11 cellular contexts compared by ENCODE assay signal in genomic region chr17:29682987-29683386, GRCh38.
DNase-seq lines count a peak whose midpoint lies in the region; ATAC-seq and TF ChIP-seq lines count a peak whose summit lies in the region.
"Had no signal": no experiment of that assay in that cellular context is flagged by ENCODE, and none has a peak within 500 bp of the region (broad histone marks: within the 10 kb centered on the region; RNA-seq: fewer than 3 reads in every experiment).

No MANE protein-coding gene starts in this region.

- POLR2A ChIA-PET in A673 (lab: Charles Lee; ENCODE audit: low non-redundant PET), result no interaction called here
- POLR2A ChIA-PET in naive thymus-derived CD4-positive, alpha-beta T cell (lab: Charles Lee), result interaction anchor here (1.3 kb wide), 1 partner anchor 16 kb away, joined by 3 read pairs; no protein-coding TSS in a partner anchor

- H3K36me3 ChIP-seq in A673 (ENCODE audit: insufficient read depth, low read length, poor library complexity, severe bottlenecking) (peaks cover 11% of the 10 kb centered on the region), Karpas-422 (ENCODE audit: insufficient read depth, low read length) (0 out of 2 replicates have a peak, but pooled peaks cover 3% of the 10 kb centered on the region), ectodermal cell (ENCODE audit: control insufficient read depth, insufficient read depth, low read length) (no peaks in the 10 kb centered on the region)
- H3K36me3 ChIP-seq in naive thymus-derived CD4-positive, alpha-beta T cell (ENCODE audit: control insufficient read depth in 2 of 3, insufficient read depth in 3 of 3, low read length in 3 of 3), result peaks cover 0 to 17% (median 9%) of the 10 kb centered on the region in 3 experiments
- H3K36me3 ChIP-seq: ascending aorta had no signal

- H3K27ac ChIP-seq in A673 (ENCODE audit: low read depth, low read length, poor library complexity, severe bottlenecking) (peak overlapping the region; percentile 95), Karpas-422 (ENCODE audit: low read length) (peak overlapping the region; percentile 72), ectodermal cell (ENCODE audit: insufficient read depth, low read depth, low read length, poor library complexity, severe bottlenecking) (peak overlapping the region; percentile 82)
- H3K27ac ChIP-seq in naive thymus-derived CD4-positive, alpha-beta T cell (ENCODE audit: low read depth, low read length), result no peak overlapping the region
- H3K27ac ChIP-seq: ascending aorta had no signal

- H3K27me3 ChIP-seq in A673 (replicated peaks; ENCODE audit: insufficient read depth, low read depth, low read length, poor library complexity) (no peaks in the 10 kb centered on the region), Karpas-422 (ENCODE audit: low read length) (no peaks in the 10 kb centered on the region), ectodermal cell (ENCODE audit: control insufficient read depth, insufficient read depth, low read length, poor library complexity, severe bottlenecking) (no peaks in the 10 kb centered on the region)
- no peaks in the 10 kb centered on the region for H3K27me3 ChIP-seq in naive thymus-derived CD4-positive, alpha-beta T cell (ENCODE audit: control insufficient read depth in 2 of 2, insufficient read depth in 2 of 2, low read length in 2 of 2)
- H3K27me3 ChIP-seq: ascending aorta had no signal

- peaks cover 0 to 35% (median 15%) of the 10 kb centered on the region in 5 donors for H3K36me3 Mint-ChIP-seq in naive thymus-derived CD4-positive, alpha-beta T cell

- DNase-seq in A673 (ENCODE audit: low spot score), result peak; percentile 88
- DNase-seq in Karpas-422, result no peak
- no peak for DNase-seq in naive thymus-derived CD4-positive, alpha-beta T cell
- DNase-seq in KG1 (lab: John Stamatoyannopoulos, UW), result no peak
- no peak for DNase-seq in sciatic nerve (ENCODE audit: low spot score)
- no peak for DNase-seq in effector CD8-positive, alpha-beta T cell (lab: John Stamatoyannopoulos, UW)
- DNase-seq: NCI-H1694; stimulated activated CD4-positive, alpha-beta T cell treated with anti-CD3 and anti-CD28 coated beads, Interleukin-4, amount 100 ng/mL, for 1 hour had no signal

- peaks cover 14 to 49% (median 23%) of the 10 kb centered on the region in 7 donors for H3K4me1 Mint-ChIP-seq in naive thymus-derived CD4-positive, alpha-beta T cell

- H3K9ac ChIP-seq in Karpas-422 (ENCODE audit: low read length), result no peak overlapping the region

- peak overlapping the region in 7 of 9 donors; percentile 28 to 78 (median 66) for H3K27ac Mint-ChIP-seq in naive thymus-derived CD4-positive, alpha-beta T cell

- H3K4me3 ChIP-seq in A673 (ENCODE audit: low read depth, low read length, poor library complexity, severe bottlenecking) (peak overlapping the region; percentile 6), Karpas-422 (ENCODE audit: low read length) (no peak overlapping the region), ectodermal cell (ENCODE audit: insufficient read depth, low read depth, low read length) (no peak overlapping the region)
- no peak overlapping the region for H3K4me3 ChIP-seq in naive thymus-derived CD4-positive, alpha-beta T cell (ENCODE audit: low read length)
- H3K4me3 ChIP-seq: ascending aorta had no signal

- H4K20me1 ChIP-seq in Karpas-422 (ENCODE audit: insufficient read depth, low read depth, low read length), result no peaks in the 10 kb centered on the region

- no peak overlapping the region for H3K4me3 Mint-ChIP-seq in naive thymus-derived CD4-positive, alpha-beta T cell

- CTCF ChIA-PET in A673 (lab: Charles Lee), result interaction anchor here (0.6 kb wide), 1 partner anchor 94 kb away, joined by 5 read pairs; no protein-coding TSS in a partner anchor
- CTCF ChIA-PET in naive thymus-derived CD4-positive, alpha-beta T cell (lab: Charles Lee), result interaction anchor here (0.8 to 1.2 kb wide), 4 partner anchors 8 to 96 kb away, joined by 3 to 12 read pairs (median 4); no protein-coding TSS in a partner anchor

- no peak for ATAC-seq in naive thymus-derived CD4-positive, alpha-beta T cell
- ATAC-seq in sciatic nerve, result no peak
- no peak for ATAC-seq in HG03280 (IDR thresholded peaks at IDR 0.05; ENCODE audit: unreplicated experiment)

- no peaks in the 10 kb centered on the region for H3K27me3 Mint-ChIP-seq in naive thymus-derived CD4-positive, alpha-beta T cell

- intact Hi-C loops in A673 (cut with micrococcal nuclease; ENCODE audit: unreplicated experiment), result loop anchor here (5.0 to 10.0 kb wide), 2 partner anchors 41 to 82 kb away; no protein-coding TSS in a partner anchor
- intact Hi-C loops in naive thymus-derived CD4-positive, alpha-beta T cell (cut with micrococcal nuclease), result loop anchor here in 1 of 2 donors (1.0 to 5.0 kb wide), 2 partner anchors 39 to 96 kb away; no protein-coding TSS in a partner anchor
- intact Hi-C loops in sciatic nerve (cut with DNase I), result no loop called here

- H3K9me2 ChIP-seq in Karpas-422 (replicated peaks; ENCODE audit: insufficient read depth, low read length), result no peaks in the 10 kb centered on the region

- H3K79me2 ChIP-seq in Karpas-422 (ENCODE audit: low read length), result no peaks in the 10 kb centered on the region

- H3K9me3 Mint-ChIP-seq in naive thymus-derived CD4-positive, alpha-beta T cell, result no peaks in the 10 kb centered on the region

- BruUV-seq in A673 (replicated peaks; lab: Mats Ljungman, UMichigan), result no TSS peak

- no peak for TF ChIP-seq CTCF in A673 (conservative IDR thresholded peaks at IDR 0.05; ENCODE audit: low read depth, low read length)

- H3K4me1 ChIP-seq in A673 (ENCODE audit: insufficient read depth, low read length, poor library complexity, severe bottlenecking) (peaks cover 48% of the 10 kb centered on the region), Karpas-422 (ENCODE audit: low read length) (peaks cover 19% of the 10 kb centered on the region), ectodermal cell (ENCODE audit: control insufficient read depth, insufficient read depth, low read length) (peaks cover 10% of the 10 kb centered on the region)
- H3K4me1 ChIP-seq in naive thymus-derived CD4-positive, alpha-beta T cell (ENCODE audit: control insufficient read depth in 2 of 2, insufficient read depth in 2 of 2, low read length in 2 of 2), result peaks cover 0 to 9% of the 10 kb centered on the region in 2 donors

- H3K4me2 ChIP-seq in Karpas-422 (ENCODE audit: low read depth, low read length, poor library complexity, severe bottlenecking), result peak overlapping the region; percentile 35

- WGBS in ectodermal cell, 2 experiments, result 71 to 87% methylated on average over 3 of the region's 3 CpGs

- H3K9me3 ChIP-seq in A673 (ENCODE audit: low read depth, low read length, poor library complexity, severe bottlenecking) (no peaks in the 10 kb centered on the region), Karpas-422 (ENCODE audit: low read length) (no peaks in the 10 kb centered on the region), ectodermal cell (ENCODE audit: control insufficient read depth, low read length) (no peaks in the 10 kb centered on the region)
- H3K9me3 ChIP-seq in naive thymus-derived CD4-positive, alpha-beta T cell (ENCODE audit: control insufficient read depth in 2 of 3, low read length in 3 of 3), result no peaks in the 10 kb centered on the region
- H3K9me3 ChIP-seq: ascending aorta had no signal

- H2AFZ ChIP-seq in Karpas-422 (ENCODE audit: low read length), result no peak overlapping the region
